ENCODE assay signal across 26 cellular contexts in genomic region chr5:90550963-90551362, GRCh38. TPM values are rescaled to one million over a fixed set of nuclear protein-coding genes. Genes with fewer than 3 reads are reported as not detected.
"Had no signal": no experiment of that assay in that cellular context is flagged by ENCODE, and none has a peak within 500 bp of the region (broad histone marks: within the 10 kb centered on the region; RNA-seq: fewer than 3 reads in every experiment).

No MANE protein-coding gene starts in this region.

- H3K9me3 ChIP-seq: ascending aorta had no signal

- H3K4me1 ChIP-seq: ascending aorta had no signal

- H3K27me3 ChIP-seq: ascending aorta had no signal

- ATAC-seq: activated CD8-positive, alpha-beta memory T cell treated with anti-CD3 and anti-CD28 coated beads, Interleukin-2, amount 10 ng/mL, durations not matched to agents 7 days and 5 days; activated naive CD4-positive, alpha-beta T cell treated with anti-CD3 and anti-CD28 coated beads, Interleukin-2, amount 50 U/mL, for 72 hours; activated naive CD8-positive, alpha-beta T cell treated with anti-CD3 and anti-CD28 coated beads, Interleukin-2, amount 50 U/mL, for 24 hours; T-helper 17 cell had no signal

- DNase-seq: activated B cell treated with CpG ODN at 0.5 μM for 24 hours; activated CD4-positive, alpha-beta T cell treated with anti-CD3 and anti-CD28 coated beads for 1 hour; activated CD4-positive, alpha-beta T cell treated with anti-CD3 and anti-CD28 coated beads, Interleukin-2, amount 10 ng/mL, durations not matched to agents 24 days and 14 days; activated CD4-positive, alpha-beta T cell treated with anti-CD3 and anti-CD28 coated beads, Interleukin-2, amount 50 U/mL, for 48 hours; activated CD8-positive, alpha-beta memory T cell treated with anti-CD3 and anti-CD28 coated beads, Interleukin-2, amount 10 ng/mL, durations not matched to agents 7 days and 5 days; activated effector memory CD4-positive, alpha-beta T cell treated with Interleukin-2 at 50 U/mL for 16 hours; activated naive CD4-positive, alpha-beta T cell; activated naive CD8-positive, alpha-beta T cell treated with anti-CD3 and anti-CD28 coated beads, Interleukin-2, amount 50 U/mL, for 24 hours; activated T-cell treated with anti-CD3 and anti-CD28 coated beads, Interleukin-2, amount 50 U/mL, for 24 hours; amniotic stem cell; Karpas-422; MM.1S; NCI-H1105; NCI-H1436 treated with DMSO at 0.1 percent for 48 hours; NCI-H187; NCI-H2081 treated with DMSO at 0.1 percent for 48 hours; NCI-H446; NCI-H524; NCI-H748 treated with DMSO at 0.1 percent for 48 hours; SIG-M5; T-helper 17 cell; T-helper 9 cell had no signal

- H3K36me3 ChIP-seq: ascending aorta had no signal

- H3K27ac ChIP-seq: ascending aorta had no signal

- FAIRE-seq: TTC549 had no signal

- H3K4me3 ChIP-seq: ascending aorta had no signal

RNA-seq across cellular contexts. Expression of gene ADGRV1, which starts 7.6 kb away (rescaled TPM):
- total RNA-seq: OCI-LY7 had no signal
